18 cellular contexts compared by ENCODE assay signal in the genomic region with DNA sequence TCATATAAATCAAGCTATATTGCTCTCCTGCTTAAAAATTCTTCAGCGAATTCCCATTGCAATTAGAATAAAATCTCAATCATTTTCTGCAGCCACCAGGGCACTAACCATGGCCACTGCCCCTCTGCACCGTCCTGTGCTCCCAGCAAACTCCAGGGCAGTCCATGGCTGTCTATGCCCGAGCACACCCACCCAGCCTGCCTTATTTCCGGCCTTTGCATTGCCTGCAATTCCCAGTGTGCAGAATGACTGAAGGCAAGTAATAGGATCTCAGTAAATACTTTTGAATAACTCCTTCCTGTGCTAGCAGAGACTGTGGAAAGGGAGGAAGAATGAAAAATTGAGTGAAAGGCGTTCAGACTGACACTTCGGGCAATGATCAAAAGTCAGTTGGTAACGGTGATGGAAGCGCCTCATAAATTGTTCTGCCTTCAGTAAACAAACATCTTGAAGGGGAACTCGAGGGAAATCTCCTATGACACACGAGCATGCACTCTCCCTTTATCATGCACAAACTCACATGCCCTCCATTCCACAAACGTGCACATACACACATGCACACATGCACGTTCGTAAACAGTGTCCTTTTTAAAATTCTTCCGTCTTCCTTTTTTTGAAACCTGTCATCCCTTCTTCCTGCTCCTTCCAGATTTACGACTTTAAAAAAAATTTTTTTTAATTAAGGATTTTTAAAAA.
A peak's percentile ranks its signal among the peaks of the same experiment; 100 is the strongest.
DNase-seq lines count a peak whose midpoint lies in the region; ATAC-seq, FAIRE-seq and TF ChIP-seq lines count a peak whose summit lies in the region.
"Had no signal": no experiment of that assay in that cellular context is flagged by ENCODE, and none has a peak within 500 bp of the region (broad histone marks: within the 10 kb centered on the region; RNA-seq: fewer than 3 reads in every experiment).

No MANE protein-coding gene starts in this region.

- peaks cover 18% of the 10 kb centered on the region for H3K27me3 Mint-ChIP-seq in nephron progenitor cell (ENCODE audit: low read depth, poor library complexity)

- H3K4me1 ChIP-seq in RWPE2 (ENCODE audit: insufficient read depth, poor library complexity, severe bottlenecking) (peaks cover 17% of the 10 kb centered on the region), transverse colon (no peaks in the 10 kb centered on the region)
- H3K4me1 ChIP-seq: BLaER1 had no signal

- FAIRE-seq in GM12892 (lab: Jason Lieb, UNC) = no peak
- FAIRE-seq: G401.6, GM12891, H54 had no signal

- TF ChIP-seq POLR2A in GM12892 (IDR thresholded peaks at IDR 0.05; ENCODE audit: low read depth, low read length) = no peak
- no peak for TF ChIP-seq POLR2A in transverse colon (IDR thresholded peaks at IDR 0.05)

- H3K36me3 Mint-ChIP-seq in nephron progenitor cell (ENCODE audit: low read depth) = no peaks in the 10 kb centered on the region
- H3K36me3 Mint-ChIP-seq: CD8-positive, alpha-beta memory T cell had no signal

- H3K27ac ChIP-seq in RWPE2 (ENCODE audit: poor library complexity, severe bottlenecking) = peak overlapping the region; percentile 66
- H3K27ac ChIP-seq in transverse colon = no peak overlapping the region
- H3K27ac ChIP-seq: BLaER1, HL-60 had no signal

- H3K27ac Mint-ChIP-seq in nephron progenitor cell = no peak overlapping the region
- H3K27ac Mint-ChIP-seq: CD8-positive, alpha-beta memory T cell had no signal

- H3K4me3 Mint-ChIP-seq in nephron progenitor cell = peak overlapping the region; percentile 10
- H3K4me3 Mint-ChIP-seq: CD8-positive, alpha-beta memory T cell had no signal

- no peak for ATAC-seq in RWPE2 (ENCODE audit: low read depth)
- ATAC-seq: HCT116 had no signal

- H3K9me3 ChIP-seq in RWPE2 (ENCODE audit: severe bottlenecking) (no peaks in the 10 kb centered on the region), transverse colon (no peaks in the 10 kb centered on the region)
- H3K9me3 ChIP-seq: Caco-2 had no signal

- H3K4me1 Mint-ChIP-seq in nephron progenitor cell = peaks cover 56% of the 10 kb centered on the region
- H3K4me1 Mint-ChIP-seq: CD8-positive, alpha-beta memory T cell had no signal

- intact Hi-C loops in transverse colon (cut with DNase I; ENCODE audit: low total_unique reads) = no loop called here

- in situ Hi-C loops in transverse colon (cut with MboI; ENCODE audit: low pct_ligation_motif_present in 1 of 4, low pct_unique_long_range_greater_than_20kb in 1 of 4, low sequenced_read_pairs in 3 of 4) = loop anchor here in 3 of 4 donors (25.0 kb wide), 2 partner anchors 375 to 625 kb away; no protein-coding TSS in a partner anchor

- H3K36me3 ChIP-seq in RWPE2 (ENCODE audit: low read depth) (no peaks in the 10 kb centered on the region), transverse colon (no peaks in the 10 kb centered on the region)
- H3K36me3 ChIP-seq: BLaER1 had no signal

- WGBS in transverse colon (ENCODE audit: low coverage in 1 of 2), 2 donors = 46 to 54% methylated on average over 13 to 15 of the region's 15 CpGs

- H3K4me3 ChIP-seq in RWPE2 (ENCODE audit: severe bottlenecking) = no peak overlapping the region
- H3K4me3 ChIP-seq in transverse colon = no peak overlapping the region
- H3K4me3 ChIP-seq: BLaER1 had no signal

- DNase-seq in NCI-H510A treated with DMSO at 0.1 percent for 48 hours (lab: John Stamatoyannopoulos, UW) (peak; percentile 65), NCI-H510A (lab: John Stamatoyannopoulos, UW) (no peak), RWPE2 (ENCODE audit: low spot score) (peak; percentile 12), nephron progenitor cell (no peak), GM12892 (ENCODE audit: insufficient read length) (no peak), transverse colon (no peak), T-helper 9 cell (no peak)
- DNase-seq: 8988T; AML-193; Caco-2; CD8-positive, alpha-beta memory T cell; DMS53 had no signal

- TF ChIP-seq CTCF in RWPE2 (IDR thresholded peaks at IDR 0.05; ENCODE audit: poor library complexity, severe bottlenecking) = no peak
- no peak for TF ChIP-seq CTCF in nephron progenitor cell (IDR thresholded peaks at IDR 0.05)
- no peak for TF ChIP-seq CTCF in transverse colon (IDR thresholded peaks at IDR 0.05)

- peaks cover 14% of the 10 kb centered on the region for H3K9me3 Mint-ChIP-seq in nephron progenitor cell

- no peak for TF ChIP-seq EP300 in transverse colon (IDR thresholded peaks at IDR 0.05; ENCODE audit: low read depth)

- H3K27me3 ChIP-seq in RWPE2 (ENCODE audit: insufficient read depth, poor library complexity, severe bottlenecking) (no peaks in the 10 kb centered on the region), transverse colon (no peaks in the 10 kb centered on the region)
- H3K27me3 ChIP-seq: BLaER1 had no signal

Comparison
In these comparisons a context has a peak if more than half of its experiments do, and no peak if none do; other contexts are left out.
1. DNase-seq: peak in NCI-H510A treated with DMSO at 0.1 percent for 48 hours (single experiment) and RWPE2 (single experiment); none in NCI-H510A (single experiment), nephron progenitor cell (single experiment), GM12892 (single experiment), transverse colon (single experiment) and T-helper 9 cell (single experiment).